In genomic region chr3:12841970-12842328, GRCh38 we compare ENCODE assay signal across 8 cellular contexts. TPM values are rescaled to one million over a fixed set of nuclear protein-coding genes. Genes with fewer than 3 reads are reported as not detected.
DNase-seq lines count a peak whose midpoint lies in the region; ATAC-seq and TF ChIP-seq lines count a peak whose summit lies in the region.

No MANE protein-coding gene starts in this region.

- TF ChIP-seq CTCF in GM20000 (IDR thresholded peaks at IDR 0.05; ENCODE audit: extremely low read depth, missing control alignments) (no peak), GM13976 (IDR thresholded peaks at IDR 0.05; ENCODE audit: borderline replicate concordance, control extremely low read depth, extremely low read depth, insufficient read depth, missing control alignments) (no peak)

- no peak overlapping the region for H3K9ac ChIP-seq in iPS-20b (ENCODE audit: low read depth, low read length)

- peak overlapping the region; percentile 100; the same call in 1 of the 2 replicates for H3K4me3 ChIP-seq in iPS-20b (ENCODE audit: low read length)

- peak overlapping the region; percentile 98 for H3K4me3 Mint-ChIP-seq in activated CD4-positive, alpha-beta T cell treated with anti-CD3 and anti-CD28 coated beads, Interleukin-2, amount 10 ng/mL, durations not matched to agents 7 days and 5 days
- peak overlapping the region; percentile 96 for H3K4me3 Mint-ChIP-seq in T-helper 17 cell

- in situ Hi-C loops in GM13976 (cut with MboI; ENCODE audit: low sequenced_read_pairs, unreplicated experiment), result no loop called here

- CTCF ChIA-PET in activated CD4-positive, alpha-beta T cell treated with anti-CD3 and anti-CD28 coated beads, Interleukin-2, amount 10 ng/mL, durations not matched to agents 7 days and 5 days (lab: Charles Lee), result interaction anchor here (0.6 to 3.4 kb wide), 35 partner anchors 10 to 1596 kb away, joined by 3 to 37 read pairs (median 4); partner anchors contain the start of gene CAND2

- no peaks in the 10 kb centered on the region for H3K27me3 ChIP-seq in iPS-20b (ENCODE audit: insufficient read depth, low read length)

- H3K36me3 Mint-ChIP-seq in activated CD4-positive, alpha-beta T cell treated with anti-CD3 and anti-CD28 coated beads, Interleukin-2, amount 10 ng/mL, durations not matched to agents 7 days and 5 days (ENCODE audit: low read depth), result peaks cover 44% of the 10 kb centered on the region
- peaks cover 11% of the 10 kb centered on the region for H3K36me3 Mint-ChIP-seq in T-helper 17 cell (ENCODE audit: low read depth)

- peaks cover 46% of the 10 kb centered on the region for H3K4me1 Mint-ChIP-seq in activated CD4-positive, alpha-beta T cell treated with anti-CD3 and anti-CD28 coated beads, Interleukin-2, amount 10 ng/mL, durations not matched to agents 7 days and 5 days
- peaks cover 38% of the 10 kb centered on the region for H3K4me1 Mint-ChIP-seq in T-helper 17 cell

- no peak for DNase-seq in activated CD4-positive, alpha-beta T cell treated with anti-CD3 and anti-CD28 coated beads, Interleukin-2, amount 10 ng/mL, durations not matched to agents 7 days and 5 days
- DNase-seq in activated CD4-positive, alpha-beta T cell treated with anti-CD3 and anti-CD28 coated beads, Interleukin-2, amount 50 U/mL, for 4 hours, result no peak
- DNase-seq in T-helper 17 cell, result no peak
- DNase-seq in GM20000 (ENCODE audit: low spot score), result no peak
- no peak for DNase-seq in GM13976 (ENCODE audit: low spot score)

- peak overlapping the region; percentile 98 for H3K27ac ChIP-seq in iPS-20b (ENCODE audit: low read length)
- peak overlapping the region; percentile 81 for H3K27ac ChIP-seq in temporal lobe (ENCODE audit: low read depth, low read length)

- H3K4me1 ChIP-seq in iPS-20b (ENCODE audit: insufficient read depth, low read length), result peaks cover 13% of the 10 kb centered on the region

- peak overlapping the region; percentile 100 for H3K27ac Mint-ChIP-seq in activated CD4-positive, alpha-beta T cell treated with anti-CD3 and anti-CD28 coated beads, Interleukin-2, amount 10 ng/mL, durations not matched to agents 7 days and 5 days
- peak overlapping the region; percentile 99 for H3K27ac Mint-ChIP-seq in T-helper 17 cell

- no peaks in the 10 kb centered on the region for H3K9me3 Mint-ChIP-seq in activated CD4-positive, alpha-beta T cell treated with anti-CD3 and anti-CD28 coated beads, Interleukin-2, amount 10 ng/mL, durations not matched to agents 7 days and 5 days

- H3K27me3 Mint-ChIP-seq in activated CD4-positive, alpha-beta T cell treated with anti-CD3 and anti-CD28 coated beads, Interleukin-2, amount 10 ng/mL, durations not matched to agents 7 days and 5 days, result no peaks in the 10 kb centered on the region
- no peaks in the 10 kb centered on the region for H3K27me3 Mint-ChIP-seq in T-helper 17 cell

- no peak for ATAC-seq in T-helper 17 cell
- no peak for ATAC-seq in HG03469 (IDR thresholded peaks at IDR 0.05; ENCODE audit: unreplicated experiment)

- H3K9me3 ChIP-seq in T-helper 17 cell (ENCODE audit: control insufficient read depth, low read length, poor library complexity, severe bottlenecking), result no peaks in the 10 kb centered on the region
- 0 out of 2 replicates have a peak, but pooled peaks cover 9% of the 10 kb centered on the region for H3K9me3 ChIP-seq in iPS-20b (ENCODE audit: insufficient read depth, low read depth, low read length)

- peaks cover 42% of the 10 kb centered on the region for H3K36me3 ChIP-seq in iPS-20b (ENCODE audit: insufficient read depth, low read depth, low read length)

- POLR2A ChIA-PET in activated CD4-positive, alpha-beta T cell treated with anti-CD3 and anti-CD28 coated beads, Interleukin-2, amount 10 ng/mL, durations not matched to agents 7 days and 5 days (lab: Charles Lee), result interaction anchor here (1.3 kb wide), 1 partner anchor 32 kb away, joined by 5 read pairs; no protein-coding TSS in a partner anchor

RNA-seq across cellular contexts. Expression of gene RPL32, which starts 0.6 kb away (rescaled TPM):
- total RNA-seq in activated CD4-positive, alpha-beta T cell treated with anti-CD3 and anti-CD28 coated beads, Interleukin-2, amount 10 ng/mL, durations not matched to agents 7 days and 5 days, result 1,000 to 10,000 TPM; 2,113 to 2,760 TPM
- 1,000 to 10,000 TPM; 3,315 to 3,401 TPM for total RNA-seq in T-helper 17 cell
- total RNA-seq in temporal lobe, result 1,323 TPM

RNA-seq across cellular contexts. Expression of gene CAND2, which starts 45.5 kb away (rescaled TPM):
- under 1 TPM; 0.84 to 0.98 TPM for total RNA-seq in activated CD4-positive, alpha-beta T cell treated with anti-CD3 and anti-CD28 coated beads, Interleukin-2, amount 10 ng/mL, durations not matched to agents 7 days and 5 days
- total RNA-seq in T-helper 17 cell (1 to 10 TPM; 1.2 to 1.6 TPM), temporal lobe (10.6 TPM)
